ENCODE assay signal across 10 cellular contexts in genomic region chr6:56749632-56750151, GRCh38.
DNase-seq lines count a peak whose midpoint lies in the region; ATAC-seq, FAIRE-seq and TF ChIP-seq lines count a peak whose summit lies in the region.
"Had no signal": no experiment of that assay in that cellular context is flagged by ENCODE, and none has a peak within 500 bp of the region (broad histone marks: within the 10 kb centered on the region; RNA-seq: fewer than 3 reads in every experiment).

No MANE protein-coding gene starts in this region.

- peak; percentile 70 for ATAC-seq in Panc1
- no peak for ATAC-seq in GM19467 (IDR thresholded peaks at IDR 0.05; ENCODE audit: unreplicated experiment)

- H3K4me3 ChIP-seq in Panc1 (ENCODE audit: low read depth in 2 of 2, low read length in 2 of 2) (no peak overlapping the region), epithelial cell of proximal tubule (ENCODE audit: low read depth, low read length) (no peak overlapping the region), skeletal muscle cell (ENCODE audit: low read depth, low read length) (no peak overlapping the region)
- H3K4me3 ChIP-seq: ovary had no signal

- peak; percentile 26 for FAIRE-seq in GM18507 (lab: Jason Lieb, UNC)
- FAIRE-seq: H1 had no signal

- no TSS peak for BruUV-seq in Panc1 (replicated peaks; lab: Mats Ljungman, UMichigan)

- peaks cover 82% of the 10 kb centered on the region for H3K4me1 ChIP-seq in Panc1 (ENCODE audit: control insufficient read depth, insufficient read depth, low read length)

- CTCF ChIA-PET in Panc1 (lab: Charles Lee): no interaction called here

- POLR2A ChIA-PET in Panc1 (lab: Charles Lee): no interaction called here

- DNase-seq in GM18507 (ENCODE audit: extremely low spot score, insufficient read length, low read depth): no peak
- peak; percentile 90 for DNase-seq in Panc1 (ENCODE audit: low read depth, low spot score)
- DNase-seq in epithelial cell of proximal tubule (ENCODE audit: low read depth): peak; percentile 72
- peak; percentile 51 for DNase-seq in skeletal muscle cell (ENCODE audit: low read depth)
- DNase-seq in pons (ENCODE audit: low spot score): no peak
- no peak for DNase-seq in NCI-H748 treated with DMSO at 0.1 percent for 48 hours (lab: John Stamatoyannopoulos, UW)
- DNase-seq: ovary; stimulated activated CD8-positive, alpha-beta memory T cell treated with anti-CD3 and anti-CD28 coated beads, Interleukin-4, amount 100 ng/mL, for 48 hours had no signal

- TF ChIP-seq CTCF in Panc1 (IDR thresholded peaks at IDR 0.05) (no peak), epithelial cell of proximal tubule (conservative IDR thresholded peaks at IDR 0.05; ENCODE audit: low read depth, low read length) (no peak)

- intact Hi-C loops in Panc1 (cut with micrococcal nuclease; ENCODE audit: unreplicated experiment): no loop called here

- H3K9me3 ChIP-seq in Panc1 (ENCODE audit: control insufficient read depth, insufficient read depth, low read depth, low read length): no peaks in the 10 kb centered on the region
- H3K9me3 ChIP-seq: ovary had no signal

- H3K36me3 ChIP-seq in Panc1 (ENCODE audit: control insufficient read depth, insufficient read depth, low read length): no peaks in the 10 kb centered on the region
- H3K36me3 ChIP-seq: ovary had no signal

- H3K27ac ChIP-seq in Panc1 (ENCODE audit: low read length): peak overlapping the region; percentile 76
- H3K27ac ChIP-seq: ovary had no signal

- H3K27me3 ChIP-seq in Panc1 (ENCODE audit: control insufficient read depth, insufficient read depth, low read length): no peaks in the 10 kb centered on the region
- H3K27me3 ChIP-seq: ovary had no signal

- in situ Hi-C loops in Panc1 (cut with HindIII; ENCODE audit: low pct_unique_long_range_greater_than_20kb, low sequenced_read_pairs): no loop called here

Comparison
In these comparisons a context has a peak if more than half of its experiments do, and no peak if none do; other contexts are left out.
1. DNase-seq: peak in Panc1 (single experiment), epithelial cell of proximal tubule (single experiment) and skeletal muscle cell (single experiment); none in GM18507 (single experiment), pons (single experiment) and NCI-H748 treated with DMSO at 0.1 percent for 48 hours (single experiment).